Comparison of ENCODE assay signal across 1 cellular context in the genomic region with DNA sequence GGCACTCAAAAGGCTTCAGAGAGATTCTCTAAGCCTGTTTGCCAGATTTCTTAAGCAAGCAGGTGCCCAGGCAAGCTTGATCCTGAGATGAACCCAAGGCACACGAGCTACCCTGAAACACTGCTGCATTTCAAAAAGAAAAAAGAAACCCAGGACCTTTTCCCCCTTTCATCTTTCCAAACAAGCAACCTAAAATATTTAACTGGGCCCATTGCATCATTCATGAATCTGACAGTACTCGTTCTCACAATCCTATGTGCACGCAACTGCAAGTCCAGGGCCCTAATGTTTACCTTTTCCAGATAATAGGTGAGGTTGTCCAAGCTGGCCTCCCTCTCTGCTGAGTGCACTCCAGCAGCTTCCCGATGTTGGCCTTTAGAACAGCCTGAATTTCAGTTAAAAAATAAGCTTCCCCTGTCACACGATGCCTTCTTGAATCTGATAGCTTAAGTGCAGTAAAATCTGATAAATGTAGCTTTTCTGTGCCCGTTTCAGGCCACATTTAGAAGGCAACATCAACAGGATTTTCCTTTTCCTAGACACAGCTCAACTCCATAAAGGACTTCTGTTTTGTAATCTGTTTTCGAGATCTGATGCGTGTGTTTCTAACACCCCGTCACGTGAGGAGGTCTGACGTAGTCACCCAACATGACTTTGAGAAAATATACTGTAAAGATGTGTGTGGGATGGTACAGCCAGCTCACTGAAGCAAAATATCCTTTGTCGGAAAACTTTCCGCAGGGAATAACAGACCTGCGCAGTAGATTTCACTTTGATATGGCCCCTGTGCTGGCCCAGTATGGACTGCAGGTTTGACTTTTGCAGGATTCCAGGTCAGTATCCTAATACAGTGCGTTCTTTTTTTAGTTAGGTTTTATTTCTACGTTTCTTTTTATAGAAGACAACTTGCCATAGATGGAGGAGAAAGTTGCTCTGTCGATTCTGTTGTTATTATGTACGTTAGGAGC.
A peak's percentile ranks its signal among the peaks of the same experiment; 100 is the strongest.
TF ChIP-seq lines count a peak whose summit lies in the region.

No MANE protein-coding gene starts in this region.

TF ChIP-seq in HepG2, 621 proteins besides CTCF, POLR2A, EP300 and RAD21 (continued from another document and continues in another):
- TF ChIP-seq, protein P1, sequence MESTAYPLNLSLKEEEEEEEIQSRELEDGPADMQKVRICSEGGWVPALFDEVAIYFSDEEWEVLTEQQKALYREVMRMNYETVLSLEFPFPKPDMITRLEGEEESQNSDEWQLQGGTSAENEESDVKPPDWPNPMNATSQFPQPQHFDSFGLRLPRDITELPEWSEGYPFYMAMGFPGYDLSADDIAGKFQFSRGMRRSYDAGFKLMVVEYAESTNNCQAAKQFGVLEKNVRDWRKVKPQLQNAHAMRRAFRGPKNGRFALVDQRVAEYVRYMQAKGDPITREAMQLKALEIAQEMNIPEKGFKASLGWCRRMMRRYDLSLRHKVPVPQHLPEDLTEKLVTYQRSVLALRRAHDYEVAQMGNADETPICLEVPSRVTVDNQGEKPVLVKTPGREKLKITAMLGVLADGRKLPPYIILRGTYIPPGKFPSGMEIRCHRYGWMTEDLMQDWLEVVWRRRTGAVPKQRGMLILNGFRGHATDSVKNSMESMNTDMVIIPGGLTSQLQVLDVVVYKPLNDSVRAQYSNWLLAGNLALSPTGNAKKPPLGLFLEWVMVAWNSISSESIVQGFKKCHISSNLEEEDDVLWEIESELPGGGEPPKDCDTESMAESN (CRISPR knock-in tag; conservative IDR thresholded peaks at IDR 0.05) = 0 out of 2 replicates have a peak, but pooled peaks have one; percentile 35
- no peak for TF ChIP-seq ZNF326 (CRISPR knock-in tag; IDR thresholded peaks at IDR 0.05; ENCODE audit: borderline replicate concordance)
- TF ChIP-seq, protein P2, sequence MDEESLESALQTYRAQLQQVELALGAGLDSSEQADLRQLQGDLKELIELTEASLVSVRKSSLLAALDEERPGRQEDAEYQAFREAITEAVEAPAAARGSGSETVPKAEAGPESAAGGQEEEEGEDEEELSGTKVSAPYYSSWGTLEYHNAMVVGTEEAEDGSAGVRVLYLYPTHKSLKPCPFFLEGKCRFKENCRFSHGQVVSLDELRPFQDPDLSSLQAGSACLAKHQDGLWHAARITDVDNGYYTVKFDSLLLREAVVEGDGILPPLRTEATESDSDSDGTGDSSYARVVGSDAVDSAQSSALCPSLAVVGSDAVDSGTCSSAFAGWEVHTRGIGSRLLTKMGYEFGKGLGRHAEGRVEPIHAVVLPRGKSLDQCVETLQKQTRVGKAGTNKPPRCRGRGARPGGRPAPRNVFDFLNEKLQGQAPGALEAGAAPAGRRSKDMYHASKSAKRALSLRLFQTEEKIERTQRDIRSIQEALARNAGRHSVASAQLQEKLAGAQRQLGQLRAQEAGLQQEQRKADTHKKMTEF (CRISPR knock-in tag; IDR thresholded peaks at IDR 0.05) = peak; percentile 71
- 0 out of 2 replicates have a peak, but pooled peaks have one; percentile 24 for TF ChIP-seq ZNF124 (CRISPR knock-in tag; IDR thresholded peaks at IDR 0.05)
- TF ChIP-seq, protein P3, sequence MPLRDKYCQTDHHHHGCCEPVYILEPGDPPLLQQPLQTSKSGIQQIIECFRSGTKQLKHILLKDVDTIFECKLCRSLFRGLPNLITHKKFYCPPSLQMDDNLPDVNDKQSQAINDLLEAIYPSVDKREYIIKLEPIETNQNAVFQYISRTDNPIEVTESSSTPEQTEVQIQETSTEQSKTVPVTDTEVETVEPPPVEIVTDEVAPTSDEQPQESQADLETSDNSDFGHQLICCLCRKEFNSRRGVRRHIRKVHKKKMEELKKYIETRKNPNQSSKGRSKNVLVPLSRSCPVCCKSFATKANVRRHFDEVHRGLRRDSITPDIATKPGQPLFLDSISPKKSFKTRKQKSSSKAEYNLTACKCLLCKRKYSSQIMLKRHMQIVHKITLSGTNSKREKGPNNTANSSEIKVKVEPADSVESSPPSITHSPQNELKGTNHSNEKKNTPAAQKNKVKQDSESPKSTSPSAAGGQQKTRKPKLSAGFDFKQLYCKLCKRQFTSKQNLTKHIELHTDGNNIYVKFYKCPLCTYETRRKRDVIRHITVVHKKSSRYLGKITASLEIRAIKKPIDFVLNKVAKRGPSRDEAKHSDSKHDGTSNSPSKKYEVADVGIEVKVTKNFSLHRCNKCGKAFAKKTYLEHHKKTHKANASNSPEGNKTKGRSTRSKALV (CRISPR knock-in tag; IDR thresholded peaks at IDR 0.05) = peak; percentile 72; the same call in 1 of the 2 replicates
- peak; percentile 73; the same call in 1 of the 2 replicates for TF ChIP-seq NR2F2 (IDR thresholded peaks at IDR 0.05; ENCODE audit: borderline replicate concordance, low read depth)
- TF ChIP-seq ZNF83 (CRISPR knock-in tag; IDR thresholded peaks at IDR 0.05; ENCODE audit: borderline replicate concordance) = no peak
- TF ChIP-seq ZNF629 (CRISPR knock-in tag; conservative IDR thresholded peaks at IDR 0.05) = 0 out of 2 replicates have a peak, but pooled peaks have one; percentile 24
- peak; percentile 85 for TF ChIP-seq HDAC2 (CRISPR knock-in tag; IDR thresholded peaks at IDR 0.05)
- no peak for TF ChIP-seq U2AF2 (IDR thresholded peaks at IDR 0.05; ENCODE audit: low read depth, low read length)
- TF ChIP-seq EHMT2 (IDR thresholded peaks at IDR 0.05; ENCODE audit: borderline replicate concordance, low read depth, low read length) = no peak
- peak; percentile 57 for TF ChIP-seq HDAC1 (CRISPR knock-in tag; IDR thresholded peaks at IDR 0.05)
- TF ChIP-seq RFXAP (CRISPR knock-in tag; IDR thresholded peaks at IDR 0.05; ENCODE audit: borderline replicate concordance) = peak; percentile 76
- TF ChIP-seq ZNF572 (CRISPR knock-in tag; IDR thresholded peaks at IDR 0.05) = no peak
- peak; percentile 89 for TF ChIP-seq GFI1 (CRISPR knock-in tag; IDR thresholded peaks at IDR 0.05; ENCODE audit: borderline replicate concordance)
- TF ChIP-seq, protein P4, sequence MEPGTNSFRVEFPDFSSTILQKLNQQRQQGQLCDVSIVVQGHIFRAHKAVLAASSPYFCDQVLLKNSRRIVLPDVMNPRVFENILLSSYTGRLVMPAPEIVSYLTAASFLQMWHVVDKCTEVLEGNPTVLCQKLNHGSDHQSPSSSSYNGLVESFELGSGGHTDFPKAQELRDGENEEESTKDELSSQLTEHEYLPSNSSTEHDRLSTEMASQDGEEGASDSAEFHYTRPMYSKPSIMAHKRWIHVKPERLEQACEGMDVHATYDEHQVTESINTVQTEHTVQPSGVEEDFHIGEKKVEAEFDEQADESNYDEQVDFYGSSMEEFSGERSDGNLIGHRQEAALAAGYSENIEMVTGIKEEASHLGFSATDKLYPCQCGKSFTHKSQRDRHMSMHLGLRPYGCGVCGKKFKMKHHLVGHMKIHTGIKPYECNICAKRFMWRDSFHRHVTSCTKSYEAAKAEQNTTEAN (CRISPR knock-in tag; conservative IDR thresholded peaks at IDR 0.05) = peak; percentile 47; the same call in 1 of the 2 replicates
- TF ChIP-seq, protein P5, sequence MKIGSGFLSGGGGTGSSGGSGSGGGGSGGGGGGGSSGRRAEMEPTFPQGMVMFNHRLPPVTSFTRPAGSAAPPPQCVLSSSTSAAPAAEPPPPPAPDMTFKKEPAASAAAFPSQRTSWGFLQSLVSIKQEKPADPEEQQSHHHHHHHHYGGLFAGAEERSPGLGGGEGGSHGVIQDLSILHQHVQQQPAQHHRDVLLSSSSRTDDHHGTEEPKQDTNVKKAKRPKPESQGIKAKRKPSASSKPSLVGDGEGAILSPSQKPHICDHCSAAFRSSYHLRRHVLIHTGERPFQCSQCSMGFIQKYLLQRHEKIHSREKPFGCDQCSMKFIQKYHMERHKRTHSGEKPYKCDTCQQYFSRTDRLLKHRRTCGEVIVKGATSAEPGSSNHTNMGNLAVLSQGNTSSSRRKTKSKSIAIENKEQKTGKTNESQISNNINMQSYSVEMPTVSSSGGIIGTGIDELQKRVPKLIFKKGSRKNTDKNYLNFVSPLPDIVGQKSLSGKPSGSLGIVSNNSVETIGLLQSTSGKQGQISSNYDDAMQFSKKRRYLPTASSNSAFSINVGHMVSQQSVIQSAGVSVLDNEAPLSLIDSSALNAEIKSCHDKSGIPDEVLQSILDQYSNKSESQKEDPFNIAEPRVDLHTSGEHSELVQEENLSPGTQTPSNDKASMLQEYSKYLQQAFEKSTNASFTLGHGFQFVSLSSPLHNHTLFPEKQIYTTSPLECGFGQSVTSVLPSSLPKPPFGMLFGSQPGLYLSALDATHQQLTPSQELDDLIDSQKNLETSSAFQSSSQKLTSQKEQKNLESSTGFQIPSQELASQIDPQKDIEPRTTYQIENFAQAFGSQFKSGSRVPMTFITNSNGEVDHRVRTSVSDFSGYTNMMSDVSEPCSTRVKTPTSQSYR (CRISPR knock-in tag; IDR thresholded peaks at IDR 0.05; ENCODE audit: borderline replicate concordance) = no peak
- no peak for TF ChIP-seq FOXP1 (IDR thresholded peaks at IDR 0.05)
- peak; percentile 67; the same call in 1 of the 2 replicates for TF ChIP-seq FOXP1 (CRISPR knock-in tag; IDR thresholded peaks at IDR 0.05)
- TF ChIP-seq XRCC5 (optimal IDR thresholded peaks at IDR 0.05; ENCODE audit: low read length) = no peak
- TF ChIP-seq, protein P6, sequence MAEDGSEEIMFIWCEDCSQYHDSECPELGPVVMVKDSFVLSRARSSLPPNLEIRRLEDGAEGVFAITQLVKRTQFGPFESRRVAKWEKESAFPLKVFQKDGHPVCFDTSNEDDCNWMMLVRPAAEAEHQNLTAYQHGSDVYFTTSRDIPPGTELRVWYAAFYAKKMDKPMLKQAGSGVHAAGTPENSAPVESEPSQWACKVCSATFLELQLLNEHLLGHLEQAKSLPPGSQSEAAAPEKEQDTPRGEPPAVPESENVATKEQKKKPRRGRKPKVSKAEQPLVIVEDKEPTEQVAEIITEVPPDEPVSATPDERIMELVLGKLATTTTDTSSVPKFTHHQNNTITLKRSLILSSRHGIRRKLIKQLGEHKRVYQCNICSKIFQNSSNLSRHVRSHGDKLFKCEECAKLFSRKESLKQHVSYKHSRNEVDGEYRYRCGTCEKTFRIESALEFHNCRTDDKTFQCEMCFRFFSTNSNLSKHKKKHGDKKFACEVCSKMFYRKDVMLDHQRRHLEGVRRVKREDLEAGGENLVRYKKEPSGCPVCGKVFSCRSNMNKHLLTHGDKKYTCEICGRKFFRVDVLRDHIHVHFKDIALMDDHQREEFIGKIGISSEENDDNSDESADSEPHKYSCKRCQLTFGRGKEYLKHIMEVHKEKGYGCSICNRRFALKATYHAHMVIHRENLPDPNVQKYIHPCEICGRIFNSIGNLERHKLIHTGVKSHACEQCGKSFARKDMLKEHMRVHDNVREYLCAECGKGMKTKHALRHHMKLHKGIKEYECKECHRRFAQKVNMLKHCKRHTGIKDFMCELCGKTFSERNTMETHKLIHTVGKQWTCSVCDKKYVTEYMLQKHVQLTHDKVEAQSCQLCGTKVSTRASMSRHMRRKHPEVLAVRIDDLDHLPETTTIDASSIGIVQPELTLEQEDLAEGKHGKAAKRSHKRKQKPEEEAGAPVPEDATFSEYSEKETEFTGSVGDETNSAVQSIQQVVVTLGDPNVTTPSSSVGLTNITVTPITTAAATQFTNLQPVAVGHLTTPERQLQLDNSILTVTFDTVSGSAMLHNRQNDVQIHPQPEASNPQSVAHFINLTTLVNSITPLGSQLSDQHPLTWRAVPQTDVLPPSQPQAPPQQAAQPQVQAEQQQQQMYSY (CRISPR knock-in tag; IDR thresholded peaks at IDR 0.05) = no peak
- no peak for TF ChIP-seq MTF2 (CRISPR knock-in tag; IDR thresholded peaks at IDR 0.05; ENCODE audit: borderline replicate concordance)
- TF ChIP-seq TBX2 (CRISPR knock-in tag; IDR thresholded peaks at IDR 0.05; ENCODE audit: borderline replicate concordance) = peak; percentile 91
- TF ChIP-seq, protein P7, sequence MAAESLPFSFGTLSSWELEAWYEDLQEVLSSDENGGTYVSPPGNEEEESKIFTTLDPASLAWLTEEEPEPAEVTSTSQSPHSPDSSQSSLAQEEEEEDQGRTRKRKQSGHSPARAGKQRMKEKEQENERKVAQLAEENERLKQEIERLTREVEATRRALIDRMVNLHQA (CRISPR knock-in tag; IDR thresholded peaks at IDR 0.05) = no peak
- TF ChIP-seq ZNF7 (CRISPR knock-in tag; IDR thresholded peaks at IDR 0.05) = peak; percentile 95
- no peak for TF ChIP-seq ZNF383 (CRISPR knock-in tag; IDR thresholded peaks at IDR 0.05; ENCODE audit: borderline replicate concordance)
- TF ChIP-seq BRD4 (CRISPR knock-in tag; IDR thresholded peaks at IDR 0.05) = no peak; the same call in 1 of the 2 replicates
- TF ChIP-seq, protein P8, sequence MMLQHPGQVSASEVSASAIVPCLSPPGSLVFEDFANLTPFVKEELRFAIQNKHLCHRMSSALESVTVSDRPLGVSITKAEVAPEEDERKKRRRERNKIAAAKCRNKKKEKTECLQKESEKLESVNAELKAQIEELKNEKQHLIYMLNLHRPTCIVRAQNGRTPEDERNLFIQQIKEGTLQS (CRISPR knock-in tag; IDR thresholded peaks at IDR 0.05) = peak; percentile 94
- TF ChIP-seq PRPF4 (IDR thresholded peaks at IDR 0.05; ENCODE audit: low read depth, low read length, poor library complexity, severe bottlenecking) = no peak
- no peak for TF ChIP-seq ZNF3 (CRISPR knock-in tag; IDR thresholded peaks at IDR 0.05)
- TF ChIP-seq, protein P9, sequence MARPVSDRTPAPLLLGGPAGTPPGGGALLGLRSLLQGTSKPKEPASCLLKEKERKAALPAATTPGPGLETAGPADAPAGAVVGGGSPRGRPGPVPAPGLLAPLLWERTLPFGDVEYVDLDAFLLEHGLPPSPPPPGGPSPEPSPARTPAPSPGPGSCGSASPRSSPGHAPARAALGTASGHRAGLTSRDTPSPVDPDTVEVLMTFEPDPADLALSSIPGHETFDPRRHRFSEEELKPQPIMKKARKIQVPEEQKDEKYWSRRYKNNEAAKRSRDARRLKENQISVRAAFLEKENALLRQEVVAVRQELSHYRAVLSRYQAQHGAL (CRISPR knock-in tag; IDR thresholded peaks at IDR 0.05; ENCODE audit: not compliant biosample characterization) = no peak
- TF ChIP-seq, protein P10, sequence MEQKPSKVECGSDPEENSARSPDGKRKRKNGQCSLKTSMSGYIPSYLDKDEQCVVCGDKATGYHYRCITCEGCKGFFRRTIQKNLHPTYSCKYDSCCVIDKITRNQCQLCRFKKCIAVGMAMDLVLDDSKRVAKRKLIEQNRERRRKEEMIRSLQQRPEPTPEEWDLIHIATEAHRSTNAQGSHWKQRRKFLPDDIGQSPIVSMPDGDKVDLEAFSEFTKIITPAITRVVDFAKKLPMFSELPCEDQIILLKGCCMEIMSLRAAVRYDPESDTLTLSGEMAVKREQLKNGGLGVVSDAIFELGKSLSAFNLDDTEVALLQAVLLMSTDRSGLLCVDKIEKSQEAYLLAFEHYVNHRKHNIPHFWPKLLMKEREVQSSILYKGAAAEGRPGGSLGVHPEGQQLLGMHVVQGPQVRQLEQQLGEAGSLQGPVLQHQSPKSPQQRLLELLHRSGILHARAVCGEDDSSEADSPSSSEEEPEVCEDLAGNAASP (CRISPR knock-in tag; IDR thresholded peaks at IDR 0.05; ENCODE audit: borderline replicate concordance) = peak; percentile 85; the same call in 1 of the 2 replicates
- TF ChIP-seq NR2F1 (CRISPR knock-in tag; IDR thresholded peaks at IDR 0.05) = no peak
- peak; percentile 11; the same call in 1 of the 2 replicates for TF ChIP-seq SIX1 (CRISPR knock-in tag; IDR thresholded peaks at IDR 0.05; ENCODE audit: borderline replicate concordance)
